8 cellular contexts compared by ENCODE assay signal in genomic region chr1:212162635-212163034, GRCh38.
DNase-seq lines count a peak whose midpoint lies in the region; ATAC-seq and TF ChIP-seq lines count a peak whose summit lies in the region.

No MANE protein-coding gene starts in this region.

- no peaks in the 10 kb centered on the region for H3K36me3 ChIP-seq in right lobe of liver

- WGBS in right lobe of liver (ENCODE audit: insufficient coverage, low coverage, low lambda C conversion rate, missing lambda C conversion rate), result 34% methylated on average over 5 of the region's 5 CpGs

- TF ChIP-seq CTCF in AG04450 (IDR thresholded peaks at IDR 0.05; ENCODE audit: low read depth, low read length) (no peak), right lobe of liver (IDR thresholded peaks at IDR 0.05) (no peak), type B pancreatic cell (conservative IDR thresholded peaks at IDR 0.05) (no peak)

- CTCF ChIA-PET in AG04450 (lab: Charles Lee), result interaction anchor here (0.7 to 2.0 kb wide), 2 partner anchors 9 to 92 kb away, joined by 9 to 11 read pairs; no protein-coding TSS in a partner anchor
- CTCF ChIA-PET in activated CD8-positive, alpha-beta T cell treated with anti-CD3 and anti-CD28 coated beads, Interleukin-2, amount 10 ng/mL, durations not matched to agents 7 days and 5 days (lab: Charles Lee), result interaction anchor here (0.7 to 2.1 kb wide), 3 partner anchors 11 to 464 kb away, joined by 3 to 9 read pairs (median 4); no protein-coding TSS in a partner anchor

- peaks cover 0 to 22% (median 12%) of the 10 kb centered on the region in 4 donors for H3K4me1 ChIP-seq in right lobe of liver

- POLR2A ChIA-PET in AG04450 (lab: Yijun Ruan, JAX), result interaction anchor here (1.7 kb wide), 1 partner anchor 56 kb away, joined by 5 read pairs; no protein-coding TSS in a partner anchor
- POLR2A ChIA-PET in activated CD8-positive, alpha-beta T cell treated with anti-CD3 and anti-CD28 coated beads, Interleukin-2, amount 10 ng/mL, durations not matched to agents 7 days and 5 days (lab: Charles Lee), result interaction anchor here (0.6 to 1.4 kb wide), 2 partner anchors 122 to 293 kb away, joined by 3 to 4 read pairs; no protein-coding TSS in a partner anchor

- no peak overlapping the region for H3K4me3 ChIP-seq in AG04450 (ENCODE audit: low read depth, low read length)
- no peak overlapping the region for H3K4me3 ChIP-seq in right lobe of liver

- no peak for TF ChIP-seq POLR2A in right lobe of liver (IDR thresholded peaks at IDR 0.05)

- H3K4me1 Mint-ChIP-seq in activated CD8-positive, alpha-beta T cell treated with anti-CD3 and anti-CD28 coated beads, Interleukin-2, amount 10 ng/mL, durations not matched to agents 7 days and 5 days (ENCODE audit: low read depth), result peaks cover 32% of the 10 kb centered on the region
- peaks cover 8% of the 10 kb centered on the region for H3K4me1 Mint-ChIP-seq in type B pancreatic cell (ENCODE audit: unreplicated experiment)

- H3K9me3 ChIP-seq in AG04450 (ENCODE audit: control insufficient read depth, insufficient read depth, low read length) (no peaks in the 10 kb centered on the region), right lobe of liver (no peaks in the 10 kb centered on the region)

- peak; percentile 55 for ATAC-seq in GM18511 (IDR thresholded peaks at IDR 0.05; ENCODE audit: unreplicated experiment)
- ATAC-seq in HG03159 (IDR thresholded peaks at IDR 0.05; ENCODE audit: unreplicated experiment), result peak; percentile 44
- no peak for ATAC-seq in activated CD8-positive, alpha-beta T cell treated with anti-CD3 and anti-CD28 coated beads, Interleukin-2, amount 10 ng/mL, durations not matched to agents 7 days and 5 days
- peak; percentile 47 to 67 (median 60) for ATAC-seq in right lobe of liver

- H3K27ac ChIP-seq in AG04450 (ENCODE audit: low read depth, low read length), result no peak overlapping the region
- H3K27ac ChIP-seq in right lobe of liver, result peak overlapping the region; percentile 17 to 37 (median 30)

- H3K27me3 ChIP-seq in AG04450 (ENCODE audit: control insufficient read depth, insufficient read depth, low read length) (no peaks in the 10 kb centered on the region), right lobe of liver (no peaks in the 10 kb centered on the region)

- peak; percentile 57 for DNase-seq in AG04450 (ENCODE audit: low read depth, low spot score)
- DNase-seq in activated CD8-positive, alpha-beta T cell treated with anti-CD3 and anti-CD28 coated beads, Interleukin-2, amount 10 ng/mL, durations not matched to agents 7 days and 5 days, result peak; percentile 35
- peak in 2 of 3 donors; percentile 65 for DNase-seq in right lobe of liver
- DNase-seq in type B pancreatic cell (ENCODE audit: extremely low spot score, unreplicated experiment), result no peak
- no peak for DNase-seq in ACHN
- DNase-seq in iPS-NIHi7 (ENCODE audit: extremely low spot score), result no peak

- peak overlapping the region; percentile 8 for H3K4me3 Mint-ChIP-seq in activated CD8-positive, alpha-beta T cell treated with anti-CD3 and anti-CD28 coated beads, Interleukin-2, amount 10 ng/mL, durations not matched to agents 7 days and 5 days
- H3K4me3 Mint-ChIP-seq in type B pancreatic cell, result no peak overlapping the region

- peak overlapping the region; percentile 67 for H3K27ac Mint-ChIP-seq in activated CD8-positive, alpha-beta T cell treated with anti-CD3 and anti-CD28 coated beads, Interleukin-2, amount 10 ng/mL, durations not matched to agents 7 days and 5 days
- H3K27ac Mint-ChIP-seq in type B pancreatic cell, result no peak overlapping the region

- no peaks in the 10 kb centered on the region for H3K9me3 Mint-ChIP-seq in activated CD8-positive, alpha-beta T cell treated with anti-CD3 and anti-CD28 coated beads, Interleukin-2, amount 10 ng/mL, durations not matched to agents 7 days and 5 days (ENCODE audit: insufficient read depth)
- H3K9me3 Mint-ChIP-seq in type B pancreatic cell, result no peaks in the 10 kb centered on the region

- H3K27me3 Mint-ChIP-seq in activated CD8-positive, alpha-beta T cell treated with anti-CD3 and anti-CD28 coated beads, Interleukin-2, amount 10 ng/mL, durations not matched to agents 7 days and 5 days (ENCODE audit: low read depth), result no peaks in the 10 kb centered on the region
- H3K27me3 Mint-ChIP-seq in type B pancreatic cell, result no peaks in the 10 kb centered on the region

- H3K36me3 Mint-ChIP-seq in activated CD8-positive, alpha-beta T cell treated with anti-CD3 and anti-CD28 coated beads, Interleukin-2, amount 10 ng/mL, durations not matched to agents 7 days and 5 days (ENCODE audit: low read depth), result no peaks in the 10 kb centered on the region
- no peaks in the 10 kb centered on the region for H3K36me3 Mint-ChIP-seq in type B pancreatic cell

- intact Hi-C loops in right lobe of liver (cut with DNase I), result no loop called here

- in situ Hi-C loops in ACHN (cut with HindIII; ENCODE audit: low pct_ligation_motif_present, low pct_unique_long_range_greater_than_20kb, low sequenced_read_pairs), result no loop called here

Comparison
In these comparisons a context has a peak if more than half of its experiments do, and no peak if none do; other contexts are left out.
1. DNase-seq: peak in AG04450 (single experiment), activated CD8-positive, alpha-beta T cell treated with anti-CD3 and anti-CD28 coated beads, Interleukin-2, amount 10 ng/mL, durations not matched to agents 7 days and 5 days (single experiment) and right lobe of liver (2 of 3); none in type B pancreatic cell (single experiment), ACHN (single experiment) and iPS-NIHi7 (single experiment).